ENCODE assay signal across 7 cellular contexts in the genomic region with DNA sequence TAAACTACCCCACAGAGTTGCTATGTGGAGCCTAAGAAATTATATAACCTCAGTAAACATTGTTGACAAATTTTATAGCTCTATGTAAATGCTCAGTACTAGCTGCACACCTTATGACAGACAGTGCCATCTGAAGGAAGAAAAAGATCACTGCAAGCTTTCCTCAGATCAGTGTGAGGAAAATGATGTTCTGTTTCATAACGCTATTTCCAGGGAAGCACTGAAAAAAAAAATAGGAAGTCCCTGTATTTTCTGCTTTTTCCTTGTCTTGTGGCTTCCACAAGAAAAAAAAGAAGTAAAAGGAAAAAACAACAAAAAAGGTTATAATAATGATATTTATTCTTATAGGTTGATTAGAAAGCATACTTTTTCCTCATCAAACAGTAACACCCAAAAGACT. TPM values are rescaled to one million over a fixed set of nuclear protein-coding genes. Genes with fewer than 3 reads are reported as not detected.
DNase-seq lines count a peak whose midpoint lies in the region; ATAC-seq and TF ChIP-seq lines count a peak whose summit lies in the region.

No MANE protein-coding gene starts in this region.

- CTCF ChIA-PET in activated CD8-positive, alpha-beta T cell treated with anti-CD3 and anti-CD28 coated beads for 36 hours (lab: Charles Lee), result interaction anchor here (0.7 to 8.5 kb wide), 26 partner anchors 11 to 339 kb away, joined by 3 to 76 read pairs (median 5); partner anchors contain the start of genes B3GALNT2 and LYST

- H3K9me3 Mint-ChIP-seq in activated CD8-positive, alpha-beta T cell treated with anti-CD3 and anti-CD28 coated beads for 36 hours, result peaks cover 7% of the 10 kb centered on the region
- no peaks in the 10 kb centered on the region for H3K9me3 Mint-ChIP-seq in type B pancreatic cell

- peaks cover 45% of the 10 kb centered on the region for H3K36me3 Mint-ChIP-seq in activated CD8-positive, alpha-beta T cell treated with anti-CD3 and anti-CD28 coated beads for 36 hours (ENCODE audit: low read depth)
- H3K36me3 Mint-ChIP-seq in type B pancreatic cell, result peaks cover 3% of the 10 kb centered on the region

- H3K4me1 Mint-ChIP-seq in activated CD8-positive, alpha-beta T cell treated with anti-CD3 and anti-CD28 coated beads for 36 hours (ENCODE audit: low read depth), result peaks cover 78% of the 10 kb centered on the region
- H3K4me1 Mint-ChIP-seq in type B pancreatic cell (ENCODE audit: unreplicated experiment), result peaks cover 4% of the 10 kb centered on the region

- no peaks in the 10 kb centered on the region for H3K27me3 Mint-ChIP-seq in activated CD8-positive, alpha-beta T cell treated with anti-CD3 and anti-CD28 coated beads for 36 hours
- no peaks in the 10 kb centered on the region for H3K27me3 Mint-ChIP-seq in type B pancreatic cell

- DNase-seq in GM10266 (ENCODE audit: extremely low spot score), result peak; percentile 12
- DNase-seq in HCEC 1CT, result peak; percentile 62
- peak; percentile 29 for DNase-seq in NCI-H1694 (lab: John Stamatoyannopoulos, UW)
- no peak for DNase-seq in activated CD8-positive, alpha-beta T cell treated with anti-CD3 and anti-CD28 coated beads for 36 hours
- DNase-seq in left ventricle myocardium superior, result no peak
- no peak for DNase-seq in type B pancreatic cell (ENCODE audit: extremely low spot score, unreplicated experiment)
- DNase-seq in middle frontal gyrus (ENCODE audit: extremely low spot score, low spot score), result no peak

- intact Hi-C loops in activated CD8-positive, alpha-beta T cell treated with anti-CD3 and anti-CD28 coated beads for 36 hours (cut with micrococcal nuclease), result no loop called here
- intact Hi-C loops in left ventricle myocardium superior (cut with micrococcal nuclease), result no loop called here

- TF ChIP-seq CTCF in GM10266 (IDR thresholded peaks at IDR 0.05; ENCODE audit: control insufficient read depth, insufficient read depth, low read depth, missing control alignments) (peak; percentile 59), type B pancreatic cell (conservative IDR thresholded peaks at IDR 0.05) (peak; percentile 62)
- peak; percentile 71 for TF ChIP-seq CTCF in activated CD8-positive, alpha-beta T cell treated with anti-CD3 and anti-CD28 coated beads for 36 hours (IDR thresholded peaks at IDR 0.05)

- peak; percentile 69 for ATAC-seq in activated CD8-positive, alpha-beta T cell treated with anti-CD3 and anti-CD28 coated beads for 36 hours
- peak; percentile 76 for ATAC-seq in left ventricle myocardium superior

- H3K27ac Mint-ChIP-seq in activated CD8-positive, alpha-beta T cell treated with anti-CD3 and anti-CD28 coated beads for 36 hours, result no peak overlapping the region
- H3K27ac Mint-ChIP-seq in type B pancreatic cell, result no peak overlapping the region

- no peak overlapping the region for H3K4me3 Mint-ChIP-seq in activated CD8-positive, alpha-beta T cell treated with anti-CD3 and anti-CD28 coated beads for 36 hours
- H3K4me3 Mint-ChIP-seq in type B pancreatic cell, result no peak overlapping the region

- POLR2A ChIA-PET in activated CD8-positive, alpha-beta T cell treated with anti-CD3 and anti-CD28 coated beads for 36 hours (lab: Charles Lee), result interaction anchor here (0.9 kb wide), 1 partner anchor 19 kb away, joined by 5 read pairs; no protein-coding TSS in a partner anchor

RNA-seq across cellular contexts. Expression of gene LYST, which starts 23.2 kb away (rescaled TPM):
- total RNA-seq in activated CD8-positive, alpha-beta T cell treated with anti-CD3 and anti-CD28 coated beads for 36 hours, result 10 to 100 TPM; 77.4 to 87.3 TPM
- total RNA-seq in left ventricle myocardium superior (11.9 TPM), type B pancreatic cell (ENCODE audit: low replicate concordance) (9.1 and 9.7 TPM in 2 replicates)

Comparison
In these comparisons a context has a peak if more than half of its experiments do, and no peak if none do; other contexts are left out.
1. DNase-seq: peak in GM10266 (single experiment), HCEC 1CT (single experiment) and NCI-H1694 (single experiment); none in activated CD8-positive, alpha-beta T cell treated with anti-CD3 and anti-CD28 coated beads for 36 hours (single experiment), left ventricle myocardium superior (single experiment), type B pancreatic cell (single experiment) and middle frontal gyrus (single experiment).
2. Peak in every context shown above with its lines, with median percentiles within 50 percentile points of each other: CTCF ChIP-seq.